ENCODE assay signal across 2 cellular contexts in the genomic region with DNA sequence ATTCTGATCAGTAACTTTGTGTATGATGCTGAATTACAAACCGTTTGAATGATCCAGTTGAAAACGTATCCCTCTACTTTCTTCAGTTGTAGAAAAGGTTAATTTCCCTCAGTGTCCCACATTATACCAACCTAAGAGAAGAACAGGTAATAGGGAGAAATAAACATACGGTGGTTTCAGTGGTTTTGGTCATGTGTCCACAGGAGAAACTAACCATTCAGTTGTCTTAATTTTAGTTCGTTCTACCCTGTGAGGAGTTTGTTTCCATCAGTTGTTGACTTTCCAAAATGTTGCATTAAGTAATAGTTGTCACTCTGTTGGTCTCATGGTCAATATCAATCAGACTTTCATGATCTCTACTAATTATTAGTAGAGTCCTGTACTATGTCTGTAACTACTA.
TF ChIP-seq lines count a peak whose summit lies in the region.

No MANE protein-coding gene starts in this region.

TF ChIP-seq in WTC11, 78 proteins besides CTCF, POLR2A, EP300 and RAD21:
- TF ChIP-seq ATF2 (CRISPR knock-in tag; IDR thresholded peaks at IDR 0.05; ENCODE audit: borderline replicate concordance, low read depth): no peak
- TF ChIP-seq MYBL2 (CRISPR knock-in tag; IDR thresholded peaks at IDR 0.05): no peak
- no peak for TF ChIP-seq NR1H2 (CRISPR knock-in tag; IDR thresholded peaks at IDR 0.05)
- TF ChIP-seq HMGXB4 (CRISPR knock-in tag; IDR thresholded peaks at IDR 0.05): no peak
- TF ChIP-seq CBFB (CRISPR knock-in tag; IDR thresholded peaks at IDR 0.05; ENCODE audit: low read depth): no peak
- TF ChIP-seq JAZF1 (CRISPR knock-in tag; IDR thresholded peaks at IDR 0.05): no peak
- TF ChIP-seq, protein P1, sequence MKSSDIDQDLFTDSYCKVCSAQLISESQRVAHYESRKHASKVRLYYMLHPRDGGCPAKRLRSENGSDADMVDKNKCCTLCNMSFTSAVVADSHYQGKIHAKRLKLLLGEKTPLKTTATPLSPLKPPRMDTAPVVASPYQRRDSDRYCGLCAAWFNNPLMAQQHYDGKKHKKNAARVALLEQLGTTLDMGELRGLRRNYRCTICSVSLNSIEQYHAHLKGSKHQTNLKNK (CRISPR knock-in tag; IDR thresholded peaks at IDR 0.05): no peak
- TF ChIP-seq TCF7 (CRISPR knock-in tag; IDR thresholded peaks at IDR 0.05; ENCODE audit: low read depth): no peak
- TF ChIP-seq NR2C2 (CRISPR knock-in tag; IDR thresholded peaks at IDR 0.05): no peak
- TF ChIP-seq NR3C1 (CRISPR knock-in tag; conservative IDR thresholded peaks at IDR 0.05; ENCODE audit: low read depth): no peak
- no peak for TF ChIP-seq MXD4 (CRISPR knock-in tag; IDR thresholded peaks at IDR 0.05; ENCODE audit: borderline replicate concordance)
- TF ChIP-seq ZNF416 (CRISPR knock-in tag; IDR thresholded peaks at IDR 0.05): no peak
- TF ChIP-seq SMAD4 (CRISPR knock-in tag; IDR thresholded peaks at IDR 0.05): no peak

TF ChIP-seq in SK-N-SH, 30 proteins besides CTCF, POLR2A, EP300 and RAD21:
- TF ChIP-seq PBX3 (IDR thresholded peaks at IDR 0.05): no peak
- TF ChIP-seq TAF1 (IDR thresholded peaks at IDR 0.05; ENCODE audit: borderline replicate concordance, low read depth, low read length): no peak
- TF ChIP-seq SMC3 (IDR thresholded peaks at IDR 0.05; ENCODE audit: low read depth, low read length): no peak
- no peak for TF ChIP-seq FOXM1 (IDR thresholded peaks at IDR 0.05; ENCODE audit: low read depth)
- TF ChIP-seq POLR2AphosphoS5 (IDR thresholded peaks at IDR 0.05; ENCODE audit: low read depth, low read length): no peak
- no peak for TF ChIP-seq GATA2 (CRISPR knock-in tag; IDR thresholded peaks at IDR 0.05)
- no peak for TF ChIP-seq FOSL2 (IDR thresholded peaks at IDR 0.05; ENCODE audit: borderline replicate concordance, low read depth)
- TF ChIP-seq FOXJ3 (CRISPR knock-in tag; IDR thresholded peaks at IDR 0.05): no peak
- TF ChIP-seq TCF12 (IDR thresholded peaks at IDR 0.05): no peak
TF ChIP-seq in SK-N-SH: peak in this region for 0.
